ENCODE assay signal across 18 cellular contexts in the genomic region with DNA sequence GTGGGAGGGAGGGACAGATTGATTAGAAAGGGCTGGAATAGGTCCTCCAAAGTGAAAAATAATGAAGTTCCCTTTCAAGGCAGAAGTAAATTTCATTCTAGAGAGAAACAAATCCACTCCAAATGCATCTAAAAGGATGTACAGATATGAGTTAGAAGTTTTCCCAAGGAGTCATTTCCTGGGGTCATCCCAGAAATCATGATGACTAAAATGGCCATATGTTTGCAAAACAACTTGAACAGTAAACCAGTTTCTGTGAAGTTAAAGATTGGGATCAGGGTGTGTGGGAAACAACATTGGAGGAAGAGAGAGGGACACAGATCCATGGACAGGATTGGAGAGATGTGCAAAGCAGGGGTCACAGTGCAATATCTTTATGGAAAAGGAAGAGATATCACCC.
"Had no signal": no experiment of that assay in that cellular context is flagged by ENCODE, and none has a peak within 500 bp of the region (broad histone marks: within the 10 kb centered on the region; RNA-seq: fewer than 3 reads in every experiment).

No MANE protein-coding gene starts in this region.

- H3K4me3 ChIP-seq: colonic mucosa, prostate gland, skin epidermis, tibial nerve had no signal

- H3K27me3 ChIP-seq: colonic mucosa, tibial nerve had no signal

- H3K36me3 ChIP-seq: colonic mucosa, prostate gland, tibial nerve had no signal

- H3K27ac Mint-ChIP-seq: mesothelial cell of epicardium, nephron progenitor cell had no signal

- DNase-seq: activated CD4-positive, alpha-beta T cell treated with anti-CD3 and anti-CD28 coated beads, Interleukin-2, amount 50 U/mL, for 1 hour; activated effector memory CD4-positive, alpha-beta T cell treated with Interleukin-2 at 50 U/mL for 16 hours; activated naive CD4-positive, alpha-beta T cell treated with anti-CD3 and anti-CD28 coated beads, Interleukin-2, amount 50 U/mL, for 16 hours; central memory CD4-positive, alpha-beta T cell; colonic mucosa; foreskin melanocyte; head of caudate nucleus; nephron progenitor cell; right cardiac atrium; stimulated activated CD4-positive, alpha-beta T cell treated with anti-CD3 and anti-CD28 coated beads, Interleukin-4, amount 100 ng/mL, for 4 hours; stimulated activated CD8-positive, alpha-beta memory T cell treated with anti-CD3 and anti-CD28 coated beads, Interleukin-4, amount 100 ng/mL, for 48 hours; stimulated activated naive CD4-positive, alpha-beta T cell treated with Interleukin-2 at 50 U/mL for 16 hours; substantia nigra had no signal

- H3K36me3 Mint-ChIP-seq: mesothelial cell of epicardium had no signal

- H3K4me1 Mint-ChIP-seq: mesothelial cell of epicardium, nephron progenitor cell had no signal

- ATAC-seq: activated CD4-positive, CD25-positive, alpha-beta regulatory T cell treated with anti-CD3 and anti-CD28 coated beads, Interleukin-2, amount 50 U/mL, for 24 hours; right cardiac atrium had no signal

- H3K9me3 Mint-ChIP-seq: mesothelial cell of epicardium, nephron progenitor cell had no signal

- H3K9me3 ChIP-seq: colonic mucosa, prostate gland, tibial nerve had no signal

- H3K27ac ChIP-seq: colonic mucosa, prostate gland, skin epidermis, tibial nerve had no signal

- H3K4me3 Mint-ChIP-seq: mesothelial cell of epicardium, nephron progenitor cell had no signal
